Comparison of ENCODE assay signal across 8 cellular contexts in genomic region chr22:24107668-24108067, GRCh38.
DNase-seq lines count a peak whose midpoint lies in the region; ATAC-seq and TF ChIP-seq lines count a peak whose summit lies in the region.

No MANE protein-coding gene starts in this region.

- BruUV-seq in A673 (replicated peaks; lab: Mats Ljungman, UMichigan), result no TSS peak

- intact Hi-C loops in A673 (cut with micrococcal nuclease; ENCODE audit: unreplicated experiment), result loop anchor here (2.0 kb wide), 1 partner anchor 67 kb away; no protein-coding TSS in a partner anchor

- peaks cover 5% of the 10 kb centered on the region for H3K36me3 ChIP-seq in A673 (ENCODE audit: insufficient read depth, low read length, poor library complexity, severe bottlenecking)
- H3K36me3 ChIP-seq in muscle layer of duodenum (ENCODE audit: control insufficient read depth in 1 of 2, insufficient read depth in 2 of 2, low read length in 2 of 2), result peaks cover 6 to 7% of the 10 kb centered on the region in 2 donors

- POLR2A ChIA-PET in A673 (lab: Charles Lee; ENCODE audit: low non-redundant PET), result no interaction called here

- ATAC-seq in esophagus mucosa (peak; percentile 80), GM18498 (IDR thresholded peaks at IDR 0.05; ENCODE audit: unreplicated experiment) (no peak)

- H3K4me1 ChIP-seq in A673 (ENCODE audit: insufficient read depth, low read length, poor library complexity, severe bottlenecking) (no peaks in the 10 kb centered on the region), muscle layer of duodenum (ENCODE audit: control insufficient read depth in 1 of 2, insufficient read depth in 2 of 2, low read length in 2 of 2) (peaks cover 12 to 36% of the 10 kb centered on the region in 2 donors)

- TF ChIP-seq CTCF in A673 (conservative IDR thresholded peaks at IDR 0.05; ENCODE audit: low read depth, low read length), result no peak

- no peak overlapping the region for H3K27ac ChIP-seq in A673 (ENCODE audit: low read depth, low read length, poor library complexity, severe bottlenecking)
- peak overlapping the region; percentile 42 for H3K27ac ChIP-seq in muscle layer of duodenum (ENCODE audit: low read length)

- H3K9me3 ChIP-seq in A673 (ENCODE audit: low read depth, low read length, poor library complexity, severe bottlenecking), result no peaks in the 10 kb centered on the region
- H3K9me3 ChIP-seq in muscle layer of duodenum (ENCODE audit: control insufficient read depth in 1 of 2, low read length in 2 of 2), result no peaks in the 10 kb centered on the region

- CTCF ChIA-PET in A673 (lab: Charles Lee), result no interaction called here

- H3K27me3 ChIP-seq in A673 (replicated peaks; ENCODE audit: insufficient read depth, low read depth, low read length, poor library complexity) (no peaks in the 10 kb centered on the region), muscle layer of duodenum (ENCODE audit: low read depth, low read length) (no peaks in the 10 kb centered on the region)

- peak; percentile 40 for DNase-seq in A673 (ENCODE audit: low spot score)
- DNase-seq in NCI-H1694 (lab: John Stamatoyannopoulos, UW), result peak; percentile 88
- DNase-seq in NCI-H1436 (lab: John Stamatoyannopoulos, UW), result no peak
- DNase-seq in UCSD-AML1 (lab: John Stamatoyannopoulos, UW; ENCODE audit: unreplicated experiment), result no peak
- DNase-seq in activated CD4-positive, alpha-beta T cell treated with anti-CD3 and anti-CD28 coated beads for 1 hour, result no peak

- H3K4me3 ChIP-seq in A673 (ENCODE audit: low read depth, low read length, poor library complexity, severe bottlenecking), result no peak overlapping the region
- H3K4me3 ChIP-seq in muscle layer of duodenum (ENCODE audit: low read depth in 1 of 2, low read length in 2 of 2), result no peak overlapping the region

Comparison
In these comparisons a context has a peak if more than half of its experiments do, and no peak if none do; other contexts are left out.
1. DNase-seq: peak in A673 (single experiment) and NCI-H1694 (single experiment); none in NCI-H1436 (single experiment), UCSD-AML1 (single experiment) and activated CD4-positive, alpha-beta T cell treated with anti-CD3 and anti-CD28 coated beads for 1 hour (single experiment).